In genomic region chr3:48573973-48574585, GRCh38 we compare ENCODE assay signal across 23 cellular contexts. TPM values are rescaled to one million over a fixed set of nuclear protein-coding genes. Genes with fewer than 3 reads are reported as not detected.
DNase-seq lines count a peak whose midpoint lies in the region; ATAC-seq, FAIRE-seq and TF ChIP-seq lines count a peak whose summit lies in the region.
"Had no signal": no experiment of that assay in that cellular context is flagged by ENCODE, and none has a peak within 500 bp of the region (broad histone marks: within the 10 kb centered on the region; RNA-seq: fewer than 3 reads in every experiment).

No MANE protein-coding gene starts in this region.

- H3K9me3 ChIP-seq in HepG2 (ENCODE audit: low read length) (no peaks in the 10 kb centered on the region), right lobe of liver (no peaks in the 10 kb centered on the region), IMR-90 (ENCODE audit: control insufficient read depth, insufficient read depth, low read length) (no peaks in the 10 kb centered on the region), mesenchymal stem cell (ENCODE audit: control insufficient read depth, low read length) (no peaks in the 10 kb centered on the region)
- H3K9me3 ChIP-seq: Caco-2 had no signal

- no peak overlapping the region for H2BK20ac ChIP-seq in IMR-90 (ENCODE audit: low read depth, low read length)

- no peak for TF ChIP-seq EP300 in HepG2 (IDR thresholded peaks at IDR 0.05; ENCODE audit: low read depth in 2 of 2, low read length in 2 of 2)
- no peak for TF ChIP-seq EP300 in HepG2 (CRISPR knock-in tag; IDR thresholded peaks at IDR 0.05; ENCODE audit: borderline replicate concordance)

- TF ChIP-seq RAD21 in HepG2 (CRISPR knock-in tag; IDR thresholded peaks at IDR 0.05) (no peak), IMR-90 (IDR thresholded peaks at IDR 0.05; ENCODE audit: low read length) (no peak)

- H3K27me3 ChIP-seq in HepG2 (ENCODE audit: control insufficient read depth in 1 of 2, insufficient read depth in 2 of 2, low read length in 2 of 2) (no peaks in the 10 kb centered on the region), right lobe of liver (no peaks in the 10 kb centered on the region), IMR-90 (ENCODE audit: control insufficient read depth, insufficient read depth, low read length) (no peaks in the 10 kb centered on the region), mesenchymal stem cell (ENCODE audit: control insufficient read depth in 1 of 2, insufficient read depth in 1 of 2, low read length in 2 of 2) (no peaks in the 10 kb centered on the region)

- in situ Hi-C loops in HepG2 (cut with HindIII; ENCODE audit: extremely low pct_ligation_motif_present, low pct_unique_long_range_greater_than_20kb) (no loop called here), IMR-90 (cut with MboI; ENCODE audit: low sequenced_read_pairs) (no loop called here)

- H3K79me2 ChIP-seq in HepG2 (ENCODE audit: insufficient read depth, low read length) = no peaks in the 10 kb centered on the region

- H2BK15ac ChIP-seq in IMR-90 (ENCODE audit: low read depth, low read length) (no peak overlapping the region), mesenchymal stem cell (ENCODE audit: low read depth, poor library complexity, severe bottlenecking) (no peak overlapping the region)

- POLR2A ChIA-PET in HepG2 (lab: Yijun Ruan, JAX) = no interaction called here
- POLR2A ChIA-PET in IMR-90 (lab: Charles Lee; ENCODE audit: unreplicated experiment) = no interaction called here

- H3K36me3 ChIP-seq in HepG2 (replicated peaks in 1 of 2; ENCODE audit: control insufficient read depth in 1 of 2, insufficient read depth in 2 of 2, low read length in 2 of 2) (no peaks in the 10 kb centered on the region; a peak in 1 of 5 replicates), right lobe of liver (no peaks in the 10 kb centered on the region), IMR-90 (ENCODE audit: control insufficient read depth, insufficient read depth, low read length) (peaks cover 82% of the 10 kb centered on the region), mesenchymal stem cell (ENCODE audit: control insufficient read depth in 1 of 2, insufficient read depth in 2 of 2, low read depth in 1 of 2, low read length in 2 of 2) (peaks cover 9 to 99% of the 10 kb centered on the region in 2 experiments)

- peak; percentile 31 for ATAC-seq in HepG2
- ATAC-seq in right lobe of liver = no peak
- ATAC-seq in IMR-90 (ENCODE audit: low read depth) = no peak
- no peak for ATAC-seq in HG03460 (IDR thresholded peaks at IDR 0.05; ENCODE audit: unreplicated experiment)
- no peak for ATAC-seq in GM18502 (IDR thresholded peaks at IDR 0.05; ENCODE audit: poor library complexity, unreplicated experiment)
- ATAC-seq: GM23338 had no signal

- H3K79me1 ChIP-seq in IMR-90 (ENCODE audit: low read depth in 1 of 2, low read length in 2 of 2) (peaks cover 4 to 9% of the 10 kb centered on the region in 2 experiments; a peak in 2 of 4 replicates), mesenchymal stem cell (replicated peaks; ENCODE audit: low read length, poor library complexity, severe bottlenecking) (peaks cover 43% of the 10 kb centered on the region)

- H3K4me1 ChIP-seq in HepG2 (ENCODE audit: insufficient read depth, low read length) (peaks cover 55% of the 10 kb centered on the region), right lobe of liver (no peaks in the 10 kb centered on the region), IMR-90 (ENCODE audit: control insufficient read depth, insufficient read depth, low read length) (no peaks in the 10 kb centered on the region), mesenchymal stem cell (ENCODE audit: control insufficient read depth, insufficient read depth, low read depth, low read length) (peaks cover 20% of the 10 kb centered on the region)
- H3K4me1 ChIP-seq: Caco-2 had no signal

- FAIRE-seq in HepG2 (lab: Jason Lieb, UNC) = no peak
- FAIRE-seq: A204.1, D721Med, G401.6, GM12891, GM18507, H54 had no signal

- H3K27ac ChIP-seq in HepG2 (ENCODE audit: extremely low read length, insufficient read depth, low read length) = no peak overlapping the region
- H3K27ac ChIP-seq in right lobe of liver = no peak overlapping the region
- H3K27ac ChIP-seq in IMR-90 (ENCODE audit: insufficient read depth, low read length) = no peak overlapping the region
- no peak overlapping the region for H3K27ac ChIP-seq in mesenchymal stem cell (ENCODE audit: low read length, poor library complexity, severe bottlenecking)
- H3K27ac ChIP-seq: C4-2B had no signal

- H2BK12ac ChIP-seq in mesenchymal stem cell (ENCODE audit: low read length in 2 of 2) = no peak overlapping the region

- H2BK5ac ChIP-seq in IMR-90 (ENCODE audit: low read depth, low read length, poor library complexity, severe bottlenecking) (peak overlapping the region; percentile 55), mesenchymal stem cell (ENCODE audit: low read depth, low read length, poor library complexity, severe bottlenecking) (no peak overlapping the region)

- no peak overlapping the region for H3K56ac ChIP-seq in IMR-90 (ENCODE audit: extremely low read depth, insufficient read depth, low read length)

- peak overlapping the region; percentile 28 for H2AK9ac ChIP-seq in IMR-90 (replicated peaks; ENCODE audit: low read depth, low read length, poor library complexity)

- intact Hi-C loops in HepG2 (cut with micrococcal nuclease; ENCODE audit: unreplicated experiment) (no loop called here), right lobe of liver (cut with DNase I) (no loop called here), IMR-90 (cut with micrococcal nuclease) (no loop called here)

- H2BK120ac ChIP-seq in IMR-90 (ENCODE audit: low read depth, low read length) (no peak overlapping the region), mesenchymal stem cell (ENCODE audit: low read depth, low read length) (no peak overlapping the region)

- H3K4me3 ChIP-seq in HepG2 (replicated peaks in 1 of 3; ENCODE audit: insufficient read depth in 1 of 3, low read depth in 2 of 3, low read length in 3 of 3) (no peak overlapping the region), right lobe of liver (no peak overlapping the region), IMR-90 (ENCODE audit: insufficient read depth, low read depth, low read length) (no peak overlapping the region), mesenchymal stem cell (ENCODE audit: insufficient read depth in 1 of 2, low read depth in 1 of 2, low read length in 2 of 2) (no peak overlapping the region)
- H3K4me3 ChIP-seq: GM23338 had no signal

- H4K5ac ChIP-seq in IMR-90 (ENCODE audit: low read depth, low read length) = no peak overlapping the region

- dilution Hi-C loops in IMR-90 (cut with HindIII; ENCODE audit: low sequenced_read_pairs, unreplicated experiment) = no loop called here

- H2AFZ ChIP-seq in HepG2 (ENCODE audit: low read length) = no peak overlapping the region
- no peak overlapping the region for H2AFZ ChIP-seq in IMR-90 (replicated peaks; ENCODE audit: low read length, poor library complexity)
- no peak overlapping the region for H2AFZ ChIP-seq in mesenchymal stem cell (ENCODE audit: low read depth, low read length)
- H2AFZ ChIP-seq: GM23338 had no signal

- H3K9me1 ChIP-seq in IMR-90 (ENCODE audit: insufficient read depth, low read length) = peaks cover 11% of the 10 kb centered on the region

- CTCF ChIA-PET in HepG2 (lab: Yijun Ruan, JAX; ENCODE audit: low intra/inter-chr PET ratio, low total read pairs) = no interaction called here
- CTCF ChIA-PET in IMR-90 (lab: Yijun Ruan, JAX) = no interaction called here

- no peak overlapping the region for H3K23ac ChIP-seq in IMR-90 (ENCODE audit: low read depth, low read length)
- no peak overlapping the region for H3K23ac ChIP-seq in mesenchymal stem cell (ENCODE audit: low read length in 2 of 2)

- BruUV-seq in HepG2 (replicated peaks; lab: Mats Ljungman, UMichigan) (no TSS peak), IMR-90 (replicated peaks; lab: Mats Ljungman, UMichigan) (no TSS peak)

- TF ChIP-seq CTCF in HepG2 (CRISPR knock-in tag; IDR thresholded peaks at IDR 0.05) (peak; percentile 37), right lobe of liver (IDR thresholded peaks at IDR 0.05) (no peak), IMR-90 (conservative IDR thresholded peaks at IDR 0.05; ENCODE audit: low read depth, low read length) (no peak)

- WGBS in HepG2 (ENCODE audit: low lambda C conversion rate) = 65% methylated on average over 6 of the region's 10 CpGs
- WGBS in right lobe of liver (ENCODE audit: insufficient coverage, low coverage, low lambda C conversion rate, missing lambda C conversion rate) = 100% methylated on average over 2 of the region's 10 CpGs
- WGBS in IMR-90 (ENCODE audit: extremely low coverage in 2 of 2, insufficient read length in 1 of 2), 2 experiments = 96% methylated on average over 5 of the region's 10 CpGs; no CpG with 5 or more reads in 1 of the 2 experiments
- WGBS in mesenchymal stem cell = 96% methylated on average over 10 of the region's 10 CpGs

- H4K20me1 ChIP-seq in HepG2 (ENCODE audit: insufficient read depth, low read length) (no peaks in the 10 kb centered on the region), IMR-90 (ENCODE audit: insufficient read depth, low read length) (peaks cover 6% of the 10 kb centered on the region; the same call in 1 of the 2 replicates)

- H4K8ac ChIP-seq in IMR-90 (ENCODE audit: low read depth in 2 of 2, low read length in 2 of 2) (peak overlapping the region in 1 of 2 experiments; percentile 42; a peak in 1 of 4 replicates), mesenchymal stem cell (ENCODE audit: low read length) (peak overlapping the region; percentile 40)

- H4K91ac ChIP-seq in IMR-90 (ENCODE audit: insufficient read depth, low read depth, low read length) = no peak overlapping the region; the same call in 1 of the 2 replicates
- no peak overlapping the region for H4K91ac ChIP-seq in mesenchymal stem cell (ENCODE audit: low read length)

- no peak for TF ChIP-seq POLR2A in HepG2 (IDR thresholded peaks at IDR 0.05; ENCODE audit: insufficient read depth in 1 of 2, low read depth in 2 of 2, low read length in 2 of 2)
- no peak for TF ChIP-seq POLR2A in right lobe of liver (IDR thresholded peaks at IDR 0.05)
- no peak for TF ChIP-seq POLR2A in IMR-90 (IDR thresholded peaks at IDR 0.05; ENCODE audit: low read depth, low read length)

- H3K4me2 ChIP-seq in HepG2 (ENCODE audit: low read depth, low read length) (no peak overlapping the region), IMR-90 (ENCODE audit: low read depth, low read length) (no peak overlapping the region), mesenchymal stem cell (ENCODE audit: low read length, poor library complexity, severe bottlenecking) (no peak overlapping the region)
- H3K4me2 ChIP-seq: GM23338 had no signal

- H3K18ac ChIP-seq in IMR-90 (ENCODE audit: low read depth, low read length) = no peak overlapping the region
- no peak overlapping the region for H3K18ac ChIP-seq in mesenchymal stem cell (ENCODE audit: low read depth in 1 of 2, low read length in 2 of 2)

- DNase-seq in HepG2 (ENCODE audit: low spot score) (no peak), right lobe of liver (no peak), IMR-90 (no peak), mesenchymal stem cell (no peak), NCI-H1417 treated with DMSO at 0.1 percent for 48 hours (lab: John Stamatoyannopoulos, UW) (no peak)
- DNase-seq: ACHN; Caco-2; CD4-positive, alpha-beta T cell; HCEC 1CT; KBM-7 had no signal

- peak overlapping the region; percentile 91; the same call in 1 of the 2 replicates for H2AK5ac ChIP-seq in IMR-90 (ENCODE audit: low read depth, low read length)
- no peak overlapping the region for H2AK5ac ChIP-seq in mesenchymal stem cell (ENCODE audit: low read length, severe bottlenecking)

- 0 out of 2 replicates have a peak overlapping the region, but pooled peaks have one; percentile 35 for H3K4ac ChIP-seq in IMR-90 (ENCODE audit: low read depth, low read length)
- no peak overlapping the region for H3K4ac ChIP-seq in mesenchymal stem cell (ENCODE audit: low read depth in 1 of 2, low read length in 2 of 2)

- no peak overlapping the region for H3K9ac ChIP-seq in HepG2 (ENCODE audit: insufficient read depth, low read depth, low read length)
- H3K9ac ChIP-seq in IMR-90 (ENCODE audit: low read depth, low read length) = no peak overlapping the region
- no peak overlapping the region for H3K9ac ChIP-seq in mesenchymal stem cell (ENCODE audit: low read length)

- H3K14ac ChIP-seq in IMR-90 (replicated peaks; ENCODE audit: low read depth, low read length) = no peak overlapping the region
- H3K14ac ChIP-seq in mesenchymal stem cell (ENCODE audit: low read length in 2 of 2) = no peak overlapping the region

RNA-seq across cellular contexts. Expression of gene UCN2, which starts 10.5 kb away (rescaled TPM):
- 0.07 and 0.13 TPM in 2 replicates for total RNA-seq in HepG2 (2016; rRNA removed; fragmentation: Illumina TruSeq; extraction: Trizol)
- total RNA-seq in HepG2 (2016; cell fraction: cytosol; rRNA removed; fragmentation: Illumina TruSeq; extraction: Trizol; ENCODE audit: low read depth) = not detected in 2 replicates
- total RNA-seq in HepG2 (2016; cell fraction: insoluble cytoplasmic fraction; rRNA removed; fragmentation: Illumina TruSeq; extraction: Trizol) = 0.11 TPM in 1 of 2 replicates, not detected in the other
- total RNA-seq in HepG2 (2016; cell fraction: membrane; rRNA removed; fragmentation: Illumina TruSeq; extraction: Trizol) = 0.10 TPM in 1 of 2 replicates, not detected in the other
- total RNA-seq in HepG2 (2016; cell fraction: nucleus; rRNA removed; fragmentation: Illumina TruSeq; extraction: Trizol) = 0.31 and 0.43 TPM in 2 replicates
- polyA plus RNA-seq in HepG2 (2011; rRNA removed) = 1.5 and 2.3 TPM in 2 replicates
- 0.71 and 0.87 TPM in 2 replicates for polyA plus RNA-seq in HepG2 (2011; cell fraction: cytosol; rRNA removed)
- 21.5 and 24.3 TPM in 2 replicates for polyA plus RNA-seq in HepG2 (2011; cell fraction: nucleus; rRNA removed)
- polyA plus RNA-seq in HepG2 (2012) = 0.99 and 2.0 TPM in 2 replicates
- polyA plus RNA-seq in HepG2 (2016; cell fraction: cytosol; fragmentation: Illumina TruSeq; extraction: Trizol; ENCODE audit: low read depth) = 0.09 TPM in 1 of 2 replicates, not detected in the other
- not detected in 2 replicates for polyA plus RNA-seq in HepG2 (2016; cell fraction: insoluble cytoplasmic fraction; fragmentation: Illumina TruSeq; extraction: Trizol; ENCODE audit: low read depth)
- not detected in 2 replicates for polyA plus RNA-seq in HepG2 (2016; cell fraction: membrane; fragmentation: Illumina TruSeq; extraction: Trizol; ENCODE audit: low read depth)
- polyA plus RNA-seq in HepG2 (2016; cell fraction: nucleus; fragmentation: Illumina TruSeq; extraction: Trizol; ENCODE audit: insufficient read depth, low read depth) = 0.70 and 1.8 TPM in 2 replicates
- polyA minus RNA-seq in HepG2 (2011; rRNA and poly(A)+ RNA removed; ENCODE audit: low replicate concordance) = 1.2 and 2.9 TPM in 2 replicates
- not detected in 2 replicates for polyA minus RNA-seq in HepG2 (2011; cell fraction: cytosol; rRNA and poly(A)+ RNA removed)
- 2.1 and 2.2 TPM in 2 replicates for polyA minus RNA-seq in HepG2 (2011; cell fraction: nucleus; rRNA and poly(A)+ RNA removed)
- total RNA-seq in right lobe of liver = not detected
- total RNA-seq in IMR-90 (2012; rRNA removed) = 0.54 and 0.56 TPM in 2 replicates
- 2.3 and 2.7 TPM in 2 replicates for polyA plus RNA-seq in IMR-90 (2012; rRNA removed)
- polyA plus RNA-seq in IMR-90 (2012; cell fraction: cytosol; rRNA removed) = 0.56 and 1.4 TPM in 2 replicates
- 19.4 and 40.3 TPM in 2 replicates for polyA plus RNA-seq in IMR-90 (2012; cell fraction: nucleus; rRNA removed; ENCODE audit: low replicate concordance)
- polyA plus RNA-seq in mesenchymal stem cell (2013, experiment 1 of 2) = 7.6 TPM
- polyA plus RNA-seq in mesenchymal stem cell (2013, experiment 2 of 2) = 7.3 TPM
- total RNA-seq: CD4-positive, alpha-beta T cell; HT-29 had no signal
- polyA plus RNA-seq: GM23338, IgD-negative memory B cell had no signal

RNA-seq across cellular contexts. Expression of gene PFKFB4, which starts 17.5 kb away (rescaled TPM):
- total RNA-seq in HepG2 (2016; rRNA removed; fragmentation: Illumina TruSeq; extraction: Trizol) (6.4 and 7.1 TPM in 2 replicates), right lobe of liver (10 to 100 TPM in 1 of 6 experiments, 1 to 10 TPM in 4, under 1 TPM in 1; 0.59 to 10.8 (median 1.4) TPM), IMR-90 (2012; rRNA removed) (16.1 and 17.0 TPM in 2 replicates)
- total RNA-seq in HepG2 (2016; cell fraction: cytosol; rRNA removed; fragmentation: Illumina TruSeq; extraction: Trizol; ENCODE audit: low read depth) = 2.1 and 2.6 TPM in 2 replicates
- 6.7 and 7.5 TPM in 2 replicates for total RNA-seq in HepG2 (2016; cell fraction: insoluble cytoplasmic fraction; rRNA removed; fragmentation: Illumina TruSeq; extraction: Trizol)
- total RNA-seq in HepG2 (2016; cell fraction: membrane; rRNA removed; fragmentation: Illumina TruSeq; extraction: Trizol) = 3.4 and 3.7 TPM in 2 replicates
- 5.4 and 8.1 TPM in 2 replicates for total RNA-seq in HepG2 (2016; cell fraction: nucleus; rRNA removed; fragmentation: Illumina TruSeq; extraction: Trizol)
- polyA plus RNA-seq in HepG2 (2011; rRNA removed) (103 and 122 TPM in 2 replicates), IMR-90 (2012; rRNA removed) (14.8 and 16.9 TPM in 2 replicates)
- polyA plus RNA-seq in HepG2 (2011; cell fraction: cytosol; rRNA removed) = 80.3 and 95.3 TPM in 2 replicates
- 274 and 322 TPM in 2 replicates for polyA plus RNA-seq in HepG2 (2011; cell fraction: nucleus; rRNA removed)
- polyA plus RNA-seq in HepG2 (2012) = 46.3 and 53.1 TPM in 2 replicates
- 0.64 and 0.77 TPM in 2 replicates for polyA plus RNA-seq in HepG2 (2016; cell fraction: cytosol; fragmentation: Illumina TruSeq; extraction: Trizol; ENCODE audit: low read depth)
- 4.4 and 4.7 TPM in 2 replicates for polyA plus RNA-seq in HepG2 (2016; cell fraction: insoluble cytoplasmic fraction; fragmentation: Illumina TruSeq; extraction: Trizol; ENCODE audit: low read depth)
- 1.8 and 2.0 TPM in 2 replicates for polyA plus RNA-seq in HepG2 (2016; cell fraction: membrane; fragmentation: Illumina TruSeq; extraction: Trizol; ENCODE audit: low read depth)
- 11.6 and 13.1 TPM in 2 replicates for polyA plus RNA-seq in HepG2 (2016; cell fraction: nucleus; fragmentation: Illumina TruSeq; extraction: Trizol; ENCODE audit: insufficient read depth, low read depth)
- 5.2 and 195 TPM in 2 replicates for polyA minus RNA-seq in HepG2 (2011; rRNA and poly(A)+ RNA removed; ENCODE audit: low replicate concordance)
- polyA minus RNA-seq in HepG2 (2011; cell fraction: cytosol; rRNA and poly(A)+ RNA removed) = 52.8 and 55.0 TPM in 2 replicates
- polyA minus RNA-seq in HepG2 (2011; cell fraction: nucleus; rRNA and poly(A)+ RNA removed) = 111 and 115 TPM in 2 replicates
- polyA plus RNA-seq in IMR-90 (2012; cell fraction: cytosol; rRNA removed) = 11.1 and 15.7 TPM in 2 replicates
- 53.9 and 57.6 TPM in 2 replicates for polyA plus RNA-seq in IMR-90 (2012; cell fraction: nucleus; rRNA removed; ENCODE audit: low replicate concordance)
- polyA plus RNA-seq in mesenchymal stem cell (2013, experiment 1 of 2) = 15.9 TPM
- polyA plus RNA-seq in mesenchymal stem cell (2013, experiment 2 of 2) = 15.0 TPM

RNA-seq across cellular contexts. Expression of gene COL7A1, which starts 21.1 kb away (rescaled TPM):
- total RNA-seq in HepG2 (2016; rRNA removed; fragmentation: Illumina TruSeq; extraction: Trizol) (0.55 and 2.7 TPM in 2 replicates), right lobe of liver (1 to 10 TPM in 4 of 6 experiments, under 1 TPM in 2; 0.31 to 1.7 (median 1.1) TPM), IMR-90 (2012; rRNA removed) (3.1 and 4.1 TPM in 2 replicates)
- 0.09 and 0.30 TPM in 2 replicates for total RNA-seq in HepG2 (2016; cell fraction: cytosol; rRNA removed; fragmentation: Illumina TruSeq; extraction: Trizol; ENCODE audit: low read depth)
- 0.46 and 3.8 TPM in 2 replicates for total RNA-seq in HepG2 (2016; cell fraction: insoluble cytoplasmic fraction; rRNA removed; fragmentation: Illumina TruSeq; extraction: Trizol)
- total RNA-seq in HepG2 (2016; cell fraction: membrane; rRNA removed; fragmentation: Illumina TruSeq; extraction: Trizol) = 0.40 and 0.41 TPM in 2 replicates
- total RNA-seq in HepG2 (2016; cell fraction: nucleus; rRNA removed; fragmentation: Illumina TruSeq; extraction: Trizol) = 3.5 and 6.0 TPM in 2 replicates
- polyA plus RNA-seq in HepG2 (2011; rRNA removed) (11.7 and 18.1 TPM in 2 replicates), IMR-90 (2012; rRNA removed) (20.3 and 23.2 TPM in 2 replicates)
- polyA plus RNA-seq in HepG2 (2011; cell fraction: cytosol; rRNA removed) = 1.7 and 1.9 TPM in 2 replicates
- polyA plus RNA-seq in HepG2 (2011; cell fraction: nucleus; rRNA removed) = 238 and 263 TPM in 2 replicates
- polyA plus RNA-seq in HepG2 (2012) = 19.3 and 24.8 TPM in 2 replicates
- 0.10 TPM in 1 of 2 replicates, not detected in the other for polyA plus RNA-seq in HepG2 (2016; cell fraction: cytosol; fragmentation: Illumina TruSeq; extraction: Trizol; ENCODE audit: low read depth)
- 0.54 and 0.62 TPM in 2 replicates for polyA plus RNA-seq in HepG2 (2016; cell fraction: insoluble cytoplasmic fraction; fragmentation: Illumina TruSeq; extraction: Trizol; ENCODE audit: low read depth)
- 0.23 and 0.29 TPM in 2 replicates for polyA plus RNA-seq in HepG2 (2016; cell fraction: membrane; fragmentation: Illumina TruSeq; extraction: Trizol; ENCODE audit: low read depth)
- polyA plus RNA-seq in HepG2 (2016; cell fraction: nucleus; fragmentation: Illumina TruSeq; extraction: Trizol; ENCODE audit: insufficient read depth, low read depth) = 20.6 and 20.8 TPM in 2 replicates
- polyA minus RNA-seq in HepG2 (2011; rRNA and poly(A)+ RNA removed; ENCODE audit: low replicate concordance) = 7.3 and 44.5 TPM in 2 replicates
- 1.4 and 2.4 TPM in 2 replicates for polyA minus RNA-seq in HepG2 (2011; cell fraction: cytosol; rRNA and poly(A)+ RNA removed)
- 12.9 and 14.3 TPM in 2 replicates for polyA minus RNA-seq in HepG2 (2011; cell fraction: nucleus; rRNA and poly(A)+ RNA removed)
- 13.6 and 14.6 TPM in 2 replicates for polyA plus RNA-seq in IMR-90 (2012; cell fraction: cytosol; rRNA removed)
- 308 and 435 TPM in 2 replicates for polyA plus RNA-seq in IMR-90 (2012; cell fraction: nucleus; rRNA removed; ENCODE audit: low replicate concordance)
- 95.7 TPM for polyA plus RNA-seq in mesenchymal stem cell (2013, experiment 1 of 2)
- 83.7 TPM for polyA plus RNA-seq in mesenchymal stem cell (2013, experiment 2 of 2)
- polyA plus RNA-seq: IgD-negative memory B cell had no signal

RNA-seq across cellular contexts. Expression of gene UQCRC1, which starts 35.4 kb away (rescaled TPM):
- total RNA-seq in HepG2 (2016; rRNA removed; fragmentation: Illumina TruSeq; extraction: Trizol) (273 and 316 TPM in 2 replicates), right lobe of liver (100 to 1,000 TPM; 176 to 329 (median 213) TPM), IMR-90 (2012; rRNA removed) (952 and 1,365 TPM in 2 replicates)
- total RNA-seq in HepG2 (2016; cell fraction: cytosol; rRNA removed; fragmentation: Illumina TruSeq; extraction: Trizol; ENCODE audit: low read depth) = 111 and 125 TPM in 2 replicates
- total RNA-seq in HepG2 (2016; cell fraction: insoluble cytoplasmic fraction; rRNA removed; fragmentation: Illumina TruSeq; extraction: Trizol) = 277 and 308 TPM in 2 replicates
- total RNA-seq in HepG2 (2016; cell fraction: membrane; rRNA removed; fragmentation: Illumina TruSeq; extraction: Trizol) = 130 and 146 TPM in 2 replicates
- total RNA-seq in HepG2 (2016; cell fraction: nucleus; rRNA removed; fragmentation: Illumina TruSeq; extraction: Trizol) = 180 and 194 TPM in 2 replicates
- polyA plus RNA-seq in HepG2 (2011; rRNA removed) (680 and 772 TPM in 2 replicates), IMR-90 (2012; rRNA removed) (410 and 474 TPM in 2 replicates)
- 928 and 1,184 TPM in 2 replicates for polyA plus RNA-seq in HepG2 (2011; cell fraction: cytosol; rRNA removed)
- 761 and 810 TPM in 2 replicates for polyA plus RNA-seq in HepG2 (2011; cell fraction: nucleus; rRNA removed)
- 354 and 462 TPM in 2 replicates for polyA plus RNA-seq in HepG2 (2012)
- 101 and 102 TPM in 2 replicates for polyA plus RNA-seq in HepG2 (2016; cell fraction: cytosol; fragmentation: Illumina TruSeq; extraction: Trizol; ENCODE audit: low read depth)
- 253 and 261 TPM in 2 replicates for polyA plus RNA-seq in HepG2 (2016; cell fraction: insoluble cytoplasmic fraction; fragmentation: Illumina TruSeq; extraction: Trizol; ENCODE audit: low read depth)
- 99.7 and 108 TPM in 2 replicates for polyA plus RNA-seq in HepG2 (2016; cell fraction: membrane; fragmentation: Illumina TruSeq; extraction: Trizol; ENCODE audit: low read depth)
- polyA plus RNA-seq in HepG2 (2016; cell fraction: nucleus; fragmentation: Illumina TruSeq; extraction: Trizol; ENCODE audit: insufficient read depth, low read depth) = 230 and 250 TPM in 2 replicates
- 1,601 and 2,541 TPM in 2 replicates for polyA minus RNA-seq in HepG2 (2011; rRNA and poly(A)+ RNA removed; ENCODE audit: low replicate concordance)
- polyA minus RNA-seq in HepG2 (2011; cell fraction: cytosol; rRNA and poly(A)+ RNA removed) = 429 and 449 TPM in 2 replicates
- polyA minus RNA-seq in HepG2 (2011; cell fraction: nucleus; rRNA and poly(A)+ RNA removed) = 214 and 290 TPM in 2 replicates
- polyA plus RNA-seq in IMR-90 (2012; cell fraction: cytosol; rRNA removed) = 589 and 721 TPM in 2 replicates
- polyA plus RNA-seq in IMR-90 (2012; cell fraction: nucleus; rRNA removed; ENCODE audit: low replicate concordance) = 253 and 529 TPM in 2 replicates
- polyA plus RNA-seq in mesenchymal stem cell (2013, experiment 1 of 2) = 145 TPM
- 150 TPM for polyA plus RNA-seq in mesenchymal stem cell (2013, experiment 2 of 2)

RNA-seq across cellular contexts. Expression of gene TMEM89, which starts 47.5 kb away (rescaled TPM):
- total RNA-seq in HepG2 (2016; rRNA removed; fragmentation: Illumina TruSeq; extraction: Trizol) = 0.31 TPM in 1 of 2 replicates, not detected in the other
- total RNA-seq in HepG2 (2016; cell fraction: cytosol; rRNA removed; fragmentation: Illumina TruSeq; extraction: Trizol; ENCODE audit: low read depth) = not detected in 2 replicates
- total RNA-seq in HepG2 (2016; cell fraction: insoluble cytoplasmic fraction; rRNA removed; fragmentation: Illumina TruSeq; extraction: Trizol) = 0.32 TPM in 1 of 2 replicates, not detected in the other
- total RNA-seq in HepG2 (2016; cell fraction: membrane; rRNA removed; fragmentation: Illumina TruSeq; extraction: Trizol) = not detected in 2 replicates
- total RNA-seq in HepG2 (2016; cell fraction: nucleus; rRNA removed; fragmentation: Illumina TruSeq; extraction: Trizol) = not detected in 2 replicates
- 0.30 and 0.59 TPM in 2 replicates for polyA plus RNA-seq in HepG2 (2011; rRNA removed)
- polyA plus RNA-seq in HepG2 (2011; cell fraction: cytosol; rRNA removed) = not detected in 2 replicates
- polyA plus RNA-seq in HepG2 (2011; cell fraction: nucleus; rRNA removed) = 2.5 and 4.9 TPM in 2 replicates
- polyA plus RNA-seq in HepG2 (2012) = 0.25 and 0.27 TPM in 2 replicates
- polyA plus RNA-seq in HepG2 (2016; cell fraction: cytosol; fragmentation: Illumina TruSeq; extraction: Trizol; ENCODE audit: low read depth) = not detected in 2 replicates
- polyA plus RNA-seq in HepG2 (2016; cell fraction: insoluble cytoplasmic fraction; fragmentation: Illumina TruSeq; extraction: Trizol; ENCODE audit: low read depth) = not detected in 2 replicates
- not detected in 2 replicates for polyA plus RNA-seq in HepG2 (2016; cell fraction: membrane; fragmentation: Illumina TruSeq; extraction: Trizol; ENCODE audit: low read depth)
- polyA plus RNA-seq in HepG2 (2016; cell fraction: nucleus; fragmentation: Illumina TruSeq; extraction: Trizol; ENCODE audit: insufficient read depth, low read depth) = not detected in 2 replicates
- 0.68 TPM in 1 of 2 replicates, not detected in the other for polyA minus RNA-seq in HepG2 (2011; rRNA and poly(A)+ RNA removed; ENCODE audit: low replicate concordance)
- polyA minus RNA-seq in HepG2 (2011; cell fraction: cytosol; rRNA and poly(A)+ RNA removed) = not detected in 2 replicates
- 1.1 and 2.4 TPM in 2 replicates for polyA minus RNA-seq in HepG2 (2011; cell fraction: nucleus; rRNA and poly(A)+ RNA removed)
- total RNA-seq in right lobe of liver = not detected
- total RNA-seq in IMR-90 (2012; rRNA removed) = not detected in 2 replicates
- 0.15 TPM in 1 of 2 replicates, not detected in the other for polyA plus RNA-seq in IMR-90 (2012; rRNA removed)
- polyA plus RNA-seq in IMR-90 (2012; cell fraction: cytosol; rRNA removed) = not detected in 2 replicates
- 0.63 and 1.1 TPM in 2 replicates for polyA plus RNA-seq in IMR-90 (2012; cell fraction: nucleus; rRNA removed; ENCODE audit: low replicate concordance)
- polyA plus RNA-seq in mesenchymal stem cell (2013, experiment 1 of 2) = 0.23 TPM
- 0.29 TPM for polyA plus RNA-seq in mesenchymal stem cell (2013, experiment 2 of 2)
- total RNA-seq: Caco-2; CD4-positive, alpha-beta T cell; GM23338; HT-29 had no signal
- polyA plus RNA-seq: BJ, GM23338, IgD-negative memory B cell had no signal
